19 cellular contexts compared by ENCODE assay signal in genomic region chr5:113057437-113058052, GRCh38.
DNase-seq lines count a peak whose midpoint lies in the region; ATAC-seq and TF ChIP-seq lines count a peak whose summit lies in the region.
"Had no signal": no experiment of that assay in that cellular context is flagged by ENCODE, and none has a peak within 500 bp of the region (broad histone marks: within the 10 kb centered on the region; RNA-seq: fewer than 3 reads in every experiment).

No MANE protein-coding gene starts in this region.

- no peak for TF ChIP-seq POLR2A in heart left ventricle (IDR thresholded peaks at IDR 0.05)

- peak in 1 of 12 donors; percentile 8 for TF ChIP-seq CTCF in heart left ventricle (IDR thresholded peaks at IDR 0.05)
- no peak for TF ChIP-seq CTCF in WTC11 (IDR thresholded peaks at IDR 0.05)
- TF ChIP-seq CTCF in mesothelial cell of epicardium (IDR thresholded peaks at IDR 0.05; ENCODE audit: unreplicated experiment): no peak

- no peaks in the 10 kb centered on the region for H3K27me3 ChIP-seq in heart left ventricle
- H3K27me3 ChIP-seq: ovary, tibial artery had no signal

- intact Hi-C loops in left ventricle myocardium superior (cut with micrococcal nuclease): no loop called here
- intact Hi-C loops in heart left ventricle (cut with DNase I): no loop called here

- peaks cover 17% of the 10 kb centered on the region for H3K36me3 Mint-ChIP-seq in WTC11
- peaks cover 8% of the 10 kb centered on the region for H3K36me3 Mint-ChIP-seq in mesothelial cell of epicardium

- H3K36me3 ChIP-seq in heart left ventricle: peaks cover 0 to 77% (median 24%) of the 10 kb centered on the region in 9 donors
- H3K36me3 ChIP-seq: ovary had no signal

- H3K27ac Mint-ChIP-seq in WTC11 (peak overlapping the region; percentile 32; the same call in 1 of the 2 replicates), mesothelial cell of epicardium (peak overlapping the region; percentile 79)

- no peaks in the 10 kb centered on the region for H3K9me3 Mint-ChIP-seq in WTC11
- H3K9me3 Mint-ChIP-seq in mesothelial cell of epicardium: no peaks in the 10 kb centered on the region

- POLR2A ChIA-PET in WTC11 (lab: Charles Lee): no interaction called here

- H3K4me3 Mint-ChIP-seq in WTC11: no peak overlapping the region
- no peak overlapping the region for H3K4me3 Mint-ChIP-seq in mesothelial cell of epicardium

- H3K27ac ChIP-seq in heart left ventricle: no peak overlapping the region
- H3K27ac ChIP-seq: ovary, tibial artery had no signal

- CTCF ChIA-PET in WTC11 (lab: Charles Lee): interaction anchor here (0.6 to 1.4 kb wide), 10 partner anchors 10 to 549 kb away, joined by 3 to 8 read pairs (median 3); no protein-coding TSS in a partner anchor

- no peak overlapping the region for H3K4me3 ChIP-seq in heart left ventricle
- H3K4me3 ChIP-seq: ovary, tibial artery had no signal

- ATAC-seq in left ventricle myocardium superior (peak; percentile 15), heart left ventricle (no peak), WTC11 (peak; percentile 64)
- ATAC-seq: stimulated activated naive CD8-positive, alpha-beta T cell treated with anti-CD3 and anti-CD28 coated beads, Interleukin-15, Interleukin-2, amounts not matched to agents 100 U/mL and 50 U/mL, for 24 hours had no signal

- WGBS in heart left ventricle, 4 donors: 78 to 89% (median 83%) methylated on average over 15 of the region's 15 CpGs

- H3K4me1 Mint-ChIP-seq in WTC11 (peaks cover 7% of the 10 kb centered on the region; the same call in 1 of the 2 replicates), mesothelial cell of epicardium (peaks cover 44% of the 10 kb centered on the region)

- DNase-seq in left ventricle myocardium superior: no peak
- DNase-seq in heart left ventricle: no peak
- no peak for DNase-seq in WTC11 (ENCODE audit: low spot score)
- no peak for DNase-seq in mesothelial cell of epicardium (ENCODE audit: low spot score in 2 of 2, unreplicated experiment in 2 of 2)
- DNase-seq in superior temporal gyrus (ENCODE audit: extremely low spot score): peak; percentile 38
- DNase-seq in NCI-H2171 (lab: John Stamatoyannopoulos, UW): no peak
- DNase-seq in NCI-H748 treated with DMSO at 0.1 percent for 48 hours (lab: John Stamatoyannopoulos, UW): no peak
- no peak for DNase-seq in NCI-H1436 (lab: John Stamatoyannopoulos, UW)
- DNase-seq: activated CD4-positive, alpha-beta T cell treated with anti-CD3 and anti-CD28 coated beads, Interleukin-2, amount 50 U/mL, for 1 hour; activated gamma-delta T cell treated with Interleukin-2 at 50 U/mL for 16 hours; DMS 273 treated with DMSO at 0.1 percent for 48 hours; MM.1S; NCI-H187; NCI-H510A; stimulated activated CD4-positive, alpha-beta T cell treated with anti-CD3 and anti-CD28 coated beads, Interleukin-1b, Interleukin-23, amount 100 ng/mL, for 48 hours; stimulated activated naive CD8-positive, alpha-beta T cell treated with anti-CD3 and anti-CD28 coated beads, Interleukin-15, Interleukin-2, amounts not matched to agents 100 U/mL and 50 U/mL, for 24 hours; T-helper 1 cell; tibial artery had no signal

- H3K4me1 ChIP-seq in heart left ventricle: peaks cover 0 to 40% (median 11%) of the 10 kb centered on the region in 12 donors

- H3K27me3 Mint-ChIP-seq in WTC11 (ENCODE audit: low read depth): no peaks in the 10 kb centered on the region
- H3K27me3 Mint-ChIP-seq in mesothelial cell of epicardium (ENCODE audit: low read depth): no peaks in the 10 kb centered on the region

- H3K9me3 ChIP-seq in heart left ventricle: no peaks in the 10 kb centered on the region
- H3K9me3 ChIP-seq: ovary, tibial artery had no signal

TF ChIP-seq in WTC11, 78 proteins besides CTCF, POLR2A, EP300 and RAD21 (continues in another document):
- no peak for TF ChIP-seq ELF4 (CRISPR knock-in tag; IDR thresholded peaks at IDR 0.05; ENCODE audit: low read depth)
- no peak for TF ChIP-seq E2F1 (CRISPR knock-in tag; IDR thresholded peaks at IDR 0.05)
- TF ChIP-seq GTF2I (CRISPR knock-in tag; conservative IDR thresholded peaks at IDR 0.05): no peak
- no peak for TF ChIP-seq E2F5 (CRISPR knock-in tag; IDR thresholded peaks at IDR 0.05)
- TF ChIP-seq AFF4 (CRISPR knock-in tag; IDR thresholded peaks at IDR 0.05; ENCODE audit: borderline replicate concordance): no peak
- no peak for TF ChIP-seq AR (CRISPR knock-in tag; IDR thresholded peaks at IDR 0.05)
- no peak for TF ChIP-seq ZBTB43 (CRISPR knock-in tag; IDR thresholded peaks at IDR 0.05)
- no peak for TF ChIP-seq ZNF317 (CRISPR knock-in tag; IDR thresholded peaks at IDR 0.05; ENCODE audit: borderline replicate concordance, low read depth)
- TF ChIP-seq MYBL2 (CRISPR knock-in tag; IDR thresholded peaks at IDR 0.05): no peak
- TF ChIP-seq CREM (CRISPR knock-in tag; IDR thresholded peaks at IDR 0.05): no peak
- TF ChIP-seq ZNF423 (CRISPR knock-in tag; IDR thresholded peaks at IDR 0.05): no peak

Comparison
In these comparisons a context has a peak if more than half of its experiments do, and no peak if none do; other contexts are left out.
1. ATAC-seq: peak in left ventricle myocardium superior (single experiment) and WTC11 (single experiment); none in heart left ventricle (0 of 4).